9 cellular contexts compared by ENCODE assay signal in genomic region chr19:9834302-9834725, GRCh38. TPM values are rescaled to one million over a fixed set of nuclear protein-coding genes. Genes with fewer than 3 reads are reported as not detected.
A peak's percentile ranks its signal among the peaks of the same experiment; 100 is the strongest.
DNase-seq lines count a peak whose midpoint lies in the region; ATAC-seq and TF ChIP-seq lines count a peak whose summit lies in the region.
"Had no signal": no experiment of that assay in that cellular context is flagged by ENCODE, and none has a peak within 500 bp of the region (broad histone marks: within the 10 kb centered on the region; RNA-seq: fewer than 3 reads in every experiment).

No MANE protein-coding gene starts in this region.

- intact Hi-C loops in ascending aorta (cut with DNase I), result no loop called here
- intact Hi-C loops in lower lobe of right lung (cut with DNase I), result no loop called here
- intact Hi-C loops in tibial artery (cut with DNase I; ENCODE audit: low total_unique reads), result no loop called here

- DNase-seq in activated naive CD4-positive, alpha-beta T cell (lab: John Stamatoyannopoulos, UW), result no peak
- DNase-seq in ascending aorta (ENCODE audit: low spot score in 2 of 2), result no peak
- no peak for DNase-seq in lower lobe of right lung
- DNase-seq in tibial artery, result no peak
- no peak for DNase-seq in DMS79 (lab: John Stamatoyannopoulos, UW)
- DNase-seq in stimulated activated CD4-positive, alpha-beta T cell treated with anti-CD3 and anti-CD28 coated beads, Interleukin-2, amount 100 ng/mL, for 24 hours, result no peak
- DNase-seq in NCI-H1694 (lab: John Stamatoyannopoulos, UW), result no peak

- ATAC-seq in lower lobe of right lung, result no peak

- TF ChIP-seq CTCF in ascending aorta (IDR thresholded peaks at IDR 0.05) (no peak), lower lobe of right lung (IDR thresholded peaks at IDR 0.05) (no peak), tibial artery (IDR thresholded peaks at IDR 0.05) (no peak)

- peaks cover 16% of the 10 kb centered on the region for H3K4me1 Mint-ChIP-seq in activated naive CD4-positive, alpha-beta T cell treated with anti-CD3 and anti-CD28 coated beads, Interleukin-2, amount 50 U/mL, for 24 hours

- H3K4me3 Mint-ChIP-seq in activated naive CD4-positive, alpha-beta T cell treated with anti-CD3 and anti-CD28 coated beads, Interleukin-2, amount 50 U/mL, for 24 hours, result peak overlapping the region; percentile 93

- H3K4me3 ChIP-seq in ascending aorta, result peak overlapping the region; percentile 84 to 96
- peak overlapping the region; percentile 98 for H3K4me3 ChIP-seq in lower lobe of right lung
- H3K4me3 ChIP-seq in tibial artery, result peak overlapping the region; percentile 94 to 96

- no peaks in the 10 kb centered on the region for H3K27me3 Mint-ChIP-seq in activated naive CD4-positive, alpha-beta T cell treated with anti-CD3 and anti-CD28 coated beads, Interleukin-2, amount 50 U/mL, for 24 hours

- H3K9me3 Mint-ChIP-seq in activated naive CD4-positive, alpha-beta T cell treated with anti-CD3 and anti-CD28 coated beads, Interleukin-2, amount 50 U/mL, for 24 hours, result no peaks in the 10 kb centered on the region

- H3K9me3 ChIP-seq in ascending aorta, result no peaks in the 10 kb centered on the region
- H3K9me3 ChIP-seq in lower lobe of right lung, result no peaks in the 10 kb centered on the region
- no peaks in the 10 kb centered on the region for H3K9me3 ChIP-seq in tibial artery

- H3K4me1 ChIP-seq in ascending aorta, result peaks cover 8 to 9% of the 10 kb centered on the region in 2 donors
- H3K4me1 ChIP-seq in lower lobe of right lung, result peaks cover 16% of the 10 kb centered on the region
- peaks cover 0 to 26% (median 14%) of the 10 kb centered on the region in 4 donors for H3K4me1 ChIP-seq in tibial artery
- H3K4me1 ChIP-seq: foreskin keratinocyte had no signal

- H3K36me3 Mint-ChIP-seq in activated naive CD4-positive, alpha-beta T cell treated with anti-CD3 and anti-CD28 coated beads, Interleukin-2, amount 50 U/mL, for 24 hours, result peaks cover under 1% of the 10 kb centered on the region

- peak overlapping the region; percentile 82 for H3K27ac Mint-ChIP-seq in activated naive CD4-positive, alpha-beta T cell treated with anti-CD3 and anti-CD28 coated beads, Interleukin-2, amount 50 U/mL, for 24 hours

- H3K27me3 ChIP-seq in ascending aorta (no peaks in the 10 kb centered on the region), lower lobe of right lung (ENCODE audit: low read depth) (no peaks in the 10 kb centered on the region), tibial artery (no peaks in the 10 kb centered on the region)
- H3K27me3 ChIP-seq: foreskin keratinocyte had no signal

- peak overlapping the region; percentile 38 to 73 for H3K27ac ChIP-seq in ascending aorta
- H3K27ac ChIP-seq in lower lobe of right lung, result peak overlapping the region; percentile 83
- peak overlapping the region; percentile 85 for H3K27ac ChIP-seq in tibial artery
- H3K27ac ChIP-seq: foreskin keratinocyte had no signal

- peaks cover 17 to 24% of the 10 kb centered on the region in 2 donors for H3K36me3 ChIP-seq in ascending aorta
- peaks cover 30% of the 10 kb centered on the region for H3K36me3 ChIP-seq in lower lobe of right lung
- peaks cover under 1 to 37% (median 26%) of the 10 kb centered on the region in 3 donors for H3K36me3 ChIP-seq in tibial artery

RNA-seq across cellular contexts. Expression of gene PIN1, which starts 0.8 kb away (rescaled TPM):
- total RNA-seq in ascending aorta, result 50.7 TPM
- 57.0 TPM for total RNA-seq in lower lobe of right lung

RNA-seq across cellular contexts. Expression of gene UBL5, which starts 6.6 kb away (rescaled TPM):
- total RNA-seq in ascending aorta (169 TPM), lower lobe of right lung (241 TPM)

RNA-seq across cellular contexts. Expression of gene FBXL12, which starts 15.4 kb away (rescaled TPM):
- 64.4 TPM for total RNA-seq in ascending aorta
- 18.6 TPM for total RNA-seq in lower lobe of right lung
